8 cellular contexts compared by ENCODE assay signal in genomic region chr19:54473071-54473941, GRCh38. TPM values are rescaled to one million over a fixed set of nuclear protein-coding genes. Genes with fewer than 3 reads are reported as not detected.
DNase-seq lines count a peak whose midpoint lies in the region; ATAC-seq and TF ChIP-seq lines count a peak whose summit lies in the region.

TSS of gene CDC42EP5 (minus strand) at chr19:54473296. CDS start at chr19:54465547, 7,749 bp downstream.

- no peaks in the 10 kb centered on the region for H3K9me3 Mint-ChIP-seq in memory B cell

- H3K4me2 ChIP-seq in OCI-LY7 (ENCODE audit: low read length): no peak within 1 kb of the TSS

- H3K4me1 ChIP-seq in ACC112 (ENCODE audit: control insufficient read depth, insufficient read depth, low read length, unreplicated experiment) (peaks cover 5% of the 10 kb centered on the region), ectodermal cell (ENCODE audit: control insufficient read depth, insufficient read depth, low read length) (peaks cover 16% of the 10 kb centered on the region), upper lobe of left lung (peaks cover 30 to 45% (median 36%) of the 10 kb centered on the region in 4 donors), OCI-LY7 (ENCODE audit: insufficient read depth, low read length, poor library complexity, severe bottlenecking) (no peaks in the 10 kb centered on the region), BE2C (no peaks in the 10 kb centered on the region)

- 46 to 48% methylated on average over 13 to 14 of the region's 14 CpGs for WGBS in ectodermal cell, 2 experiments
- WGBS in upper lobe of left lung, 2 donors: 10 to 15% methylated on average over 13 to 14 of the region's 14 CpGs

- DNase-seq in LHCN-M2 (ENCODE audit: low read depth) (peak; percentile 55), memory B cell (ENCODE audit: low spot score in 2 of 2) (no peak), upper lobe of left lung (peak; percentile 49 to 90), OCI-LY7 (ENCODE audit: low spot score) (no peak), WERI-Rb-1 (no peak), BE2C (no peak)

- H3K27ac ChIP-seq in ACC112 (ENCODE audit: low read depth, low read length): no peak within 1 kb of the TSS
- peak within 1 kb of the TSS; percentile 36 for H3K27ac ChIP-seq in ectodermal cell (ENCODE audit: insufficient read depth, low read depth, low read length, poor library complexity, severe bottlenecking)
- H3K27ac ChIP-seq in upper lobe of left lung: peak within 1 kb of the TSS; percentile 59 to 89 (median 84)
- no peak within 1 kb of the TSS for H3K27ac ChIP-seq in OCI-LY7 (ENCODE audit: low read depth, low read length, poor library complexity, severe bottlenecking)
- no peak within 1 kb of the TSS for H3K27ac ChIP-seq in WERI-Rb-1

- CTCF ChIA-PET in OCI-LY7 (lab: Charles Lee; ENCODE audit: unreplicated experiment): no interaction called here

- BruUV-seq in OCI-LY7 (replicated peaks; lab: Mats Ljungman, UMichigan): no TSS peak

- no peaks in the 10 kb centered on the region for H4K20me1 ChIP-seq in OCI-LY7 (ENCODE audit: insufficient read depth, low read length)

- no peaks in the 10 kb centered on the region for H3K27me3 ChIP-seq in ACC112 (ENCODE audit: insufficient read depth, low read length)
- H3K27me3 ChIP-seq in ectodermal cell (ENCODE audit: control insufficient read depth, insufficient read depth, low read length, poor library complexity, severe bottlenecking): peaks cover 25% of the 10 kb centered on the region
- H3K27me3 ChIP-seq in upper lobe of left lung: peaks cover 0 to 11% (median 4%) of the 10 kb centered on the region in 4 donors
- H3K27me3 ChIP-seq in WERI-Rb-1 (ENCODE audit: insufficient read depth, low read depth, severe bottlenecking): peaks cover 49% of the 10 kb centered on the region
- peaks cover 54% of the 10 kb centered on the region for H3K27me3 ChIP-seq in BE2C

- peak within 1 kb of the TSS; percentile 80 for H3K4me3 ChIP-seq in ACC112 (ENCODE audit: low read depth, low read length)
- peak within 1 kb of the TSS; percentile 4 for H3K4me3 ChIP-seq in ectodermal cell (ENCODE audit: insufficient read depth, low read depth, low read length)
- peak within 1 kb of the TSS; percentile 36 to 57 (median 52) for H3K4me3 ChIP-seq in upper lobe of left lung
- no peak within 1 kb of the TSS for H3K4me3 ChIP-seq in OCI-LY7 (ENCODE audit: low read depth, low read length, poor library complexity, severe bottlenecking)
- no peak within 1 kb of the TSS for H3K4me3 ChIP-seq in WERI-Rb-1 (ENCODE audit: low read depth, low read length)
- no peak within 1 kb of the TSS for H3K4me3 ChIP-seq in BE2C (ENCODE audit: low read depth, low read length)

- H3K4me3 Mint-ChIP-seq in memory B cell: no peak within 1 kb of the TSS

- H3K27ac Mint-ChIP-seq in memory B cell: no peak within 1 kb of the TSS

- H3K36me3 ChIP-seq in ACC112 (ENCODE audit: insufficient read depth, low read length): no peaks in the 10 kb centered on the region
- H3K36me3 ChIP-seq in ectodermal cell (ENCODE audit: control insufficient read depth, insufficient read depth, low read length): no peaks in the 10 kb centered on the region
- no peaks in the 10 kb centered on the region for H3K36me3 ChIP-seq in upper lobe of left lung
- H3K36me3 ChIP-seq in OCI-LY7 (ENCODE audit: insufficient read depth, low read length): no peaks in the 10 kb centered on the region
- H3K36me3 ChIP-seq in WERI-Rb-1: no peaks in the 10 kb centered on the region
- no peaks in the 10 kb centered on the region for H3K36me3 ChIP-seq in BE2C

- TF ChIP-seq POLR2A in upper lobe of left lung (IDR thresholded peaks at IDR 0.05): peak in 2 of 4 donors; percentile 22 to 58

- POLR2A ChIA-PET in OCI-LY7 (lab: Charles Lee): no interaction called here

- ATAC-seq in memory B cell (ENCODE audit: low read depth) (peak; percentile 33), upper lobe of left lung (ENCODE audit: low FRiP score in 2 of 2) (peak; percentile 90 to 96)

- H3K9me3 ChIP-seq in ectodermal cell (ENCODE audit: control insufficient read depth, low read length): no peaks in the 10 kb centered on the region
- no peaks in the 10 kb centered on the region for H3K9me3 ChIP-seq in upper lobe of left lung
- no peaks in the 10 kb centered on the region for H3K9me3 ChIP-seq in OCI-LY7 (ENCODE audit: low read length)
- peaks cover 3% of the 10 kb centered on the region for H3K9me3 ChIP-seq in WERI-Rb-1 (ENCODE audit: severe bottlenecking)
- no peaks in the 10 kb centered on the region for H3K9me3 ChIP-seq in BE2C

- no peaks in the 10 kb centered on the region for H3K9me2 ChIP-seq in OCI-LY7 (ENCODE audit: insufficient read depth, low read length)

- TF ChIP-seq CTCF in upper lobe of left lung (IDR thresholded peaks at IDR 0.05): no peak
- TF ChIP-seq CTCF in OCI-LY7 (conservative IDR thresholded peaks at IDR 0.05; ENCODE audit: low read length): no peak
- no peak for TF ChIP-seq CTCF in WERI-Rb-1 (IDR thresholded peaks at IDR 0.05; ENCODE audit: low read depth, low read length)
- no peak for TF ChIP-seq CTCF in BE2C (IDR thresholded peaks at IDR 0.05; ENCODE audit: low read depth, low read length)

- intact Hi-C loops in OCI-LY7 (cut with micrococcal nuclease; ENCODE audit: unreplicated experiment): no loop called here

- H2AFZ ChIP-seq in ACC112 (ENCODE audit: low read length, unreplicated experiment) (no peak within 1 kb of the TSS), OCI-LY7 (ENCODE audit: low read length) (no peak within 1 kb of the TSS)

- H3K4me1 Mint-ChIP-seq in memory B cell: peaks cover 19% of the 10 kb centered on the region

- no peak for TF ChIP-seq EP300 in upper lobe of left lung (IDR thresholded peaks at IDR 0.05)

- H3K79me2 ChIP-seq in ACC112 (ENCODE audit: control insufficient read depth, insufficient read depth, low read length, unreplicated experiment) (no peaks in the 10 kb centered on the region), OCI-LY7 (ENCODE audit: insufficient read depth, low read depth, low read length) (no peaks in the 10 kb centered on the region)

- no peaks in the 10 kb centered on the region for H3K36me3 Mint-ChIP-seq in memory B cell

- H3K27me3 Mint-ChIP-seq in memory B cell: peaks cover 25% of the 10 kb centered on the region

RNA-seq across cellular contexts. Expression of gene CDC42EP5, which starts in this region (rescaled TPM):
- total RNA-seq in LHCN-M2 (2014; rRNA removed) (9.2 and 9.5 TPM in 2 replicates), upper lobe of left lung (10 to 100 TPM; 11.1 to 40.4 (median 20.6) TPM), OCI-LY7 (2022) (not detected in 2 replicates)
- 6.1 TPM for polyA plus RNA-seq in LHCN-M2 (2012)
- polyA plus RNA-seq in ectodermal cell (2013, experiment 1 of 4): 3.6 TPM
- polyA plus RNA-seq in ectodermal cell (2013, experiment 2 of 4): 2.6 TPM
- polyA plus RNA-seq in ectodermal cell (2013, experiment 3 of 4): 5.3 TPM
- 4.1 TPM for polyA plus RNA-seq in ectodermal cell (2013, experiment 4 of 4)
- total RNA-seq in OCI-LY7 (2014; rRNA removed; shearing (Covaris generic)): not detected in 2 replicates
- not detected for polyA plus RNA-seq in BE2C (2012; ENCODE audit: insufficient read depth, insufficient read length, low read depth)

Comparison
In these comparisons a context has a peak if more than half of its experiments do, and no peak if none do; other contexts are left out.
1. RNA of gene CDC42EP5 (total RNA-seq): 11.1 to 40.4 TPM in upper lobe of left lung and 9.2 to 9.5 TPM in LHCN-M2; not detected in OCI-LY7; every median in the first group is over 10 times any median in the second.
2. H3K27ac ChIP-seq: peak in ectodermal cell (single experiment) and upper lobe of left lung (4 of 4); none in ACC112 (single experiment), OCI-LY7 (single experiment) and WERI-Rb-1 (single experiment).
3. H3K4me3 ChIP-seq: peak in ACC112 (single experiment), ectodermal cell (single experiment) and upper lobe of left lung (4 of 4); none in OCI-LY7 (single experiment), WERI-Rb-1 (single experiment) and BE2C (single experiment).
4. DNase-seq: peak in LHCN-M2 (single experiment) and upper lobe of left lung (2 of 2); none in memory B cell (0 of 2), OCI-LY7 (single experiment), WERI-Rb-1 (single experiment) and BE2C (single experiment).